15 cellular contexts compared by ENCODE assay signal in the genomic region with DNA sequence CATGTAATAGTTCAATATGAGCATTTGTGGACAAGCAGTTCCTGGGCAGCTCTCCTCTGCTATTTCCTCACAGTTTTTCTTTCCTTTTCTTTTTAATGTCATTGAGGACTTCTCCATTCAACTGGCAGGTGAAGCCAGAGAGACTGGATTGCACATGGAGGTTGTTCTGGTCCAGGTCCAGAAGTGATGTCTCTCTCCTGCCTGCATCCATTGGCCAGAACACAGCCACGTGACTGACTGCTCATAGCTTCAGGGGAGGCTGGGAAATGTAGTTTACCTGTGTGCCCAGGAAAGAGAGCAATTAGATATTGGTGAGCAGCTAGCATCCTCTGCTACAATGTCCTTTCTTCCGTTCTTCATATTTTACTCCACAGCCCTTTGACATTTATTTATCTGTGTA. TPM values are rescaled to one million over a fixed set of nuclear protein-coding genes. Genes with fewer than 3 reads are reported as not detected.
DNase-seq lines count a peak whose midpoint lies in the region; ATAC-seq, FAIRE-seq and TF ChIP-seq lines count a peak whose summit lies in the region.
"Had no signal": no experiment of that assay in that cellular context is flagged by ENCODE, and none has a peak within 500 bp of the region (broad histone marks: within the 10 kb centered on the region; RNA-seq: fewer than 3 reads in every experiment).

No MANE protein-coding gene starts in this region.

- no TSS peak for BruUV-seq in HepG2 (replicated peaks; lab: Mats Ljungman, UMichigan)
- no TSS peak for BruUV-seq in K562 (replicated peaks; lab: Mats Ljungman, UMichigan)

- no peaks in the 10 kb centered on the region for H3K27me3 ChIP-seq in HepG2 (ENCODE audit: control insufficient read depth in 1 of 2, insufficient read depth in 2 of 2, low read length in 2 of 2)
- no peaks in the 10 kb centered on the region for H3K27me3 ChIP-seq in right lobe of liver
- H3K27me3 ChIP-seq in K562 (ENCODE audit: control insufficient read depth in 2 of 2, insufficient read depth in 2 of 2, low read length in 2 of 2): no peaks in the 10 kb centered on the region
- H3K27me3 ChIP-seq: gastrocnemius medialis had no signal

- H3K4me3 ChIP-seq in HepG2 (replicated peaks in 1 of 3; ENCODE audit: insufficient read depth in 1 of 3, low read depth in 2 of 3, low read length in 3 of 3): no peak overlapping the region
- no peak overlapping the region for H3K4me3 ChIP-seq in right lobe of liver
- H3K4me3 ChIP-seq in LNCaP clone FGC (ENCODE audit: low read depth, low read length): no peak overlapping the region
- no peak overlapping the region for H3K4me3 ChIP-seq in K562
- no peak overlapping the region for H3K4me3 ChIP-seq in mucosa of descending colon
- H3K4me3 ChIP-seq: gastrocnemius medialis had no signal

- TF ChIP-seq EP300 in HepG2 (IDR thresholded peaks at IDR 0.05; ENCODE audit: low read depth in 2 of 2, low read length in 2 of 2): no peak
- no peak for TF ChIP-seq EP300 in HepG2 (CRISPR knock-in tag; IDR thresholded peaks at IDR 0.05; ENCODE audit: borderline replicate concordance)
- TF ChIP-seq EP300 in K562 (IDR thresholded peaks at IDR 0.05; ENCODE audit: low read length): no peak

- DNase-seq in HepG2 (ENCODE audit: low spot score): no peak
- no peak for DNase-seq in right lobe of liver
- DNase-seq in LNCaP clone FGC (ENCODE audit: low read depth): peak; percentile 22
- peak; percentile 8 to 56 (median 36) for DNase-seq in K562 (ENCODE audit: extremely low read depth in 1 of 4, low spot score in 3 of 4)
- no peak for DNase-seq in stimulated activated effector memory CD8-positive, alpha-beta T cell treated with anti-CD3 and anti-CD28 coated beads, Interleukin-12 subunit alpha, Interleukin-12 subunit beta, amount 100 ng/mL, for 72 hours (ENCODE audit: low spot score in 2 of 2)
- no peak for DNase-seq in mesothelial cell of epicardium (ENCODE audit: low spot score in 2 of 2, unreplicated experiment in 2 of 2)
- no peak for DNase-seq in mucosa of descending colon
- no peak for DNase-seq in left cardiac atrium
- DNase-seq: activated CD4-positive, alpha-beta T cell treated with anti-CD3 and anti-CD28 coated beads for 1 hour; central memory CD4-positive, alpha-beta T cell; gastrocnemius medialis; NCI-H187 treated with DMSO at 0.1 percent for 48 hours; stimulated activated CD4-positive, alpha-beta T cell treated with anti-CD3 and anti-CD28 coated beads, Interleukin-1b, Interleukin-23, amount 100 ng/mL, for 48 hours; stimulated activated naive CD8-positive, alpha-beta T cell treated with anti-CD3 and anti-CD28 coated beads, Interleukin-15, Interleukin-2, amounts not matched to agents 100 U/mL and 50 U/mL, for 24 hours had no signal

- POLR2A ChIA-PET in HepG2 (lab: Yijun Ruan, JAX): no interaction called here
- POLR2A ChIA-PET in K562 (lab: Yijun Ruan, JAX): no interaction called here

- no peaks in the 10 kb centered on the region for H3K79me2 ChIP-seq in HepG2 (ENCODE audit: insufficient read depth, low read length)
- no peaks in the 10 kb centered on the region for H3K79me2 ChIP-seq in K562 (ENCODE audit: control insufficient read depth, insufficient read depth, low read length)

- H3K27ac ChIP-seq in HepG2 (ENCODE audit: extremely low read length, insufficient read depth, low read length): no peak overlapping the region
- no peak overlapping the region for H3K27ac ChIP-seq in right lobe of liver
- H3K27ac ChIP-seq in K562 (ENCODE audit: extremely low read depth, low read depth, low read length): no peak overlapping the region
- H3K27ac ChIP-seq: gastrocnemius medialis had no signal

- TF ChIP-seq RAD21 in HepG2 (CRISPR knock-in tag; IDR thresholded peaks at IDR 0.05) (no peak), K562 (CRISPR knock-in tag; conservative IDR thresholded peaks at IDR 0.05 in 1 of 2, IDR thresholded peaks at IDR 0.05 in 1 of 2) (no peak)

- TF ChIP-seq CTCF in HepG2 (CRISPR knock-in tag; IDR thresholded peaks at IDR 0.05) (no peak), right lobe of liver (IDR thresholded peaks at IDR 0.05) (no peak), LNCaP clone FGC (IDR thresholded peaks at IDR 0.05; ENCODE audit: control insufficient read depth, extremely low read depth, insufficient read depth) (no peak), K562 (IDR thresholded peaks at IDR 0.05 in 2 of 3, conservative IDR thresholded peaks at IDR 0.05 in 1 of 3; ENCODE audit: insufficient read depth in 2 of 3, low read depth in 1 of 3, low read length in 3 of 3) (no peak), mesothelial cell of epicardium (IDR thresholded peaks at IDR 0.05; ENCODE audit: unreplicated experiment) (no peak), mucosa of descending colon (IDR thresholded peaks at IDR 0.05) (no peak)

- H3K27me3 Mint-ChIP-seq in mesothelial cell of epicardium (ENCODE audit: low read depth): no peaks in the 10 kb centered on the region

- H3K9ac ChIP-seq in HepG2 (ENCODE audit: insufficient read depth, low read depth, low read length) (no peak overlapping the region), K562 (ENCODE audit: insufficient read depth in 1 of 2, low read depth in 2 of 2, low read length in 2 of 2) (no peak overlapping the region)

- TF ChIP-seq POLR2A in HepG2 (IDR thresholded peaks at IDR 0.05; ENCODE audit: insufficient read depth in 1 of 2, low read depth in 2 of 2, low read length in 2 of 2) (no peak), right lobe of liver (IDR thresholded peaks at IDR 0.05) (no peak), K562 (conservative IDR thresholded peaks at IDR 0.05) (no peak)

- intact Hi-C loops in HepG2 (cut with micrococcal nuclease; ENCODE audit: unreplicated experiment): no loop called here
- intact Hi-C loops in right lobe of liver (cut with DNase I): no loop called here
- intact Hi-C loops in K562 (cut with micrococcal nuclease): no loop called here
- intact Hi-C loops in mucosa of descending colon (cut with DNase I, micrococcal nuclease): no loop called here
- intact Hi-C loops in left cardiac atrium (cut with DNase I): no loop called here

- H2AFZ ChIP-seq in HepG2 (ENCODE audit: low read length) (no peak overlapping the region), K562 (ENCODE audit: low read depth, low read length) (no peak overlapping the region)

- H3K36me3 ChIP-seq in HepG2 (replicated peaks in 1 of 2; ENCODE audit: control insufficient read depth in 1 of 2, insufficient read depth in 2 of 2, low read length in 2 of 2) (no peaks in the 10 kb centered on the region), right lobe of liver (no peaks in the 10 kb centered on the region), K562 (ENCODE audit: control insufficient read depth, insufficient read depth, low read length) (no peaks in the 10 kb centered on the region), mucosa of descending colon (ENCODE audit: low read depth) (no peaks in the 10 kb centered on the region)
- H3K36me3 ChIP-seq: gastrocnemius medialis had no signal

- no peak overlapping the region for H3K4me3 Mint-ChIP-seq in stimulated activated effector memory CD8-positive, alpha-beta T cell treated with anti-CD3 and anti-CD28 coated beads, Interleukin-12 subunit alpha, Interleukin-12 subunit beta, amount 100 ng/mL, for 72 hours
- H3K4me3 Mint-ChIP-seq in mesothelial cell of epicardium: no peak overlapping the region

- no peaks in the 10 kb centered on the region for H3K9me3 ChIP-seq in HepG2 (ENCODE audit: low read length)
- no peaks in the 10 kb centered on the region for H3K9me3 ChIP-seq in right lobe of liver
- H3K9me3 ChIP-seq in K562 (replicated peaks; ENCODE audit: control insufficient read depth, insufficient read depth, low read depth, low read length): no peaks in the 10 kb centered on the region
- H3K9me3 ChIP-seq in mucosa of descending colon: peaks cover 3% of the 10 kb centered on the region
- H3K9me3 ChIP-seq: gastrocnemius medialis had no signal

- no peaks in the 10 kb centered on the region for H3K4me1 Mint-ChIP-seq in stimulated activated effector memory CD8-positive, alpha-beta T cell treated with anti-CD3 and anti-CD28 coated beads, Interleukin-12 subunit alpha, Interleukin-12 subunit beta, amount 100 ng/mL, for 72 hours
- H3K4me1 Mint-ChIP-seq in mesothelial cell of epicardium: peaks cover 25% of the 10 kb centered on the region

- ATAC-seq in HepG2 (no peak; the same call in 2 of the 3 replicates), right lobe of liver (no peak), K562 (peak; percentile 86), mucosa of descending colon (no peak), left cardiac atrium (no peak)
- no peak for ATAC-seq in stimulated activated effector memory CD8-positive, alpha-beta T cell treated with anti-CD3 and anti-CD28 coated beads, Interleukin-12 subunit alpha, Interleukin-12 subunit beta, amount 100 ng/mL, for 72 hours
- ATAC-seq: gastrocnemius medialis; Right ventricle myocardium inferior; stimulated activated naive CD8-positive, alpha-beta T cell treated with anti-CD3 and anti-CD28 coated beads, Interleukin-15, Interleukin-2, amounts not matched to agents 100 U/mL and 50 U/mL, for 24 hours had no signal

- H3K27ac Mint-ChIP-seq in stimulated activated effector memory CD8-positive, alpha-beta T cell treated with anti-CD3 and anti-CD28 coated beads, Interleukin-12 subunit alpha, Interleukin-12 subunit beta, amount 100 ng/mL, for 72 hours: no peak overlapping the region
- no peak overlapping the region for H3K27ac Mint-ChIP-seq in mesothelial cell of epicardium

- no peak overlapping the region for H3K4me2 ChIP-seq in HepG2 (ENCODE audit: low read depth, low read length)
- no peak overlapping the region for H3K4me2 ChIP-seq in K562 (ENCODE audit: insufficient read depth, low read length)

- 17% methylated on average over 2 of the region's 2 CpGs for WGBS in HepG2 (ENCODE audit: low lambda C conversion rate)
- 18% methylated on average over 2 of the region's 2 CpGs for WGBS in right lobe of liver (ENCODE audit: insufficient coverage, low coverage, low lambda C conversion rate, missing lambda C conversion rate)
- 0% methylated on average over 2 of the region's 2 CpGs for WGBS in K562 (ENCODE audit: insufficient coverage, low coverage, missing lambda C conversion rate)

- FAIRE-seq in HepG2 (lab: Jason Lieb, UNC) (no peak), K562 (lab: Jason Lieb, UNC) (peak; percentile 65)

- H3K9me1 ChIP-seq in K562 (ENCODE audit: control insufficient read depth, insufficient read depth, low read length): no peaks in the 10 kb centered on the region

- H3K36me3 Mint-ChIP-seq in stimulated activated effector memory CD8-positive, alpha-beta T cell treated with anti-CD3 and anti-CD28 coated beads, Interleukin-12 subunit alpha, Interleukin-12 subunit beta, amount 100 ng/mL, for 72 hours: no peaks in the 10 kb centered on the region
- no peaks in the 10 kb centered on the region for H3K36me3 Mint-ChIP-seq in mesothelial cell of epicardium

- peaks cover 3% of the 10 kb centered on the region for H3K9me3 Mint-ChIP-seq in stimulated activated effector memory CD8-positive, alpha-beta T cell treated with anti-CD3 and anti-CD28 coated beads, Interleukin-12 subunit alpha, Interleukin-12 subunit beta, amount 100 ng/mL, for 72 hours
- peaks cover 7% of the 10 kb centered on the region for H3K9me3 Mint-ChIP-seq in mesothelial cell of epicardium

- in situ Hi-C loops in HepG2 (cut with HindIII; ENCODE audit: extremely low pct_ligation_motif_present, low pct_unique_long_range_greater_than_20kb) (no loop called here), K562 (cut with MboI) (no loop called here)

- H4K20me1 ChIP-seq in HepG2 (ENCODE audit: insufficient read depth, low read length) (no peaks in the 10 kb centered on the region), K562 (replicated peaks; ENCODE audit: control insufficient read depth, insufficient read depth, low read length) (no peaks in the 10 kb centered on the region)

- H3K4me1 ChIP-seq in HepG2 (ENCODE audit: insufficient read depth, low read length) (no peaks in the 10 kb centered on the region), right lobe of liver (no peaks in the 10 kb centered on the region), K562 (replicated peaks in 1 of 2; ENCODE audit: control insufficient read depth in 2 of 2, insufficient read depth in 2 of 2, low read length in 2 of 2) (no peaks in the 10 kb centered on the region), mucosa of descending colon (ENCODE audit: low read depth) (no peaks in the 10 kb centered on the region)
- H3K4me1 ChIP-seq: gastrocnemius medialis had no signal

- CTCF ChIA-PET in HepG2 (lab: Yijun Ruan, JAX; ENCODE audit: low intra/inter-chr PET ratio, low total read pairs): no interaction called here
- CTCF ChIA-PET in K562 (lab: Yijun Ruan, JAX; ENCODE audit: low intra/inter-chr PET ratio): no interaction called here

RNA-seq across cellular contexts. Expression of gene ADAM23, which starts 20.2 kb away (rescaled TPM):
- total RNA-seq in HepG2 (2016; rRNA removed; fragmentation: Illumina TruSeq; extraction: Trizol) (0.04 TPM in 1 of 2 replicates, not detected in the other), right lobe of liver (under 1 TPM in 4 of 6 experiments, not detected in 2; under 0.01 to 0.26 (median 0.09) TPM), K562 (2014; rRNA removed) (not detected in 2 replicates), K562 (2014; rRNA removed; fragmentation: Illumina TruSeq; extraction: Trizol) (not detected in 2 replicates), K562 (2015; rRNA removed; fragmentation: Illumina TruSeq; extraction: Trizol) (not detected in 2 replicates), K562 (2021) (0.02 and 0.16 TPM in 2 replicates), mesothelial cell of epicardium (6.9 to 8.6 TPM (median 8.5 TPM) in 3 replicates), mucosa of descending colon (1 to 10 TPM; 1.2 to 2.7 (median 1.4) TPM), left cardiac atrium (10 to 100 TPM; 30.2 to 31.1 TPM)
- not detected in 2 replicates for total RNA-seq in HepG2 (2016; cell fraction: cytosol; rRNA removed; fragmentation: Illumina TruSeq; extraction: Trizol; ENCODE audit: low read depth)
- not detected in 2 replicates for total RNA-seq in HepG2 (2016; cell fraction: insoluble cytoplasmic fraction; rRNA removed; fragmentation: Illumina TruSeq; extraction: Trizol)
- total RNA-seq in HepG2 (2016; cell fraction: membrane; rRNA removed; fragmentation: Illumina TruSeq; extraction: Trizol): 0.03 TPM in 1 of 2 replicates, not detected in the other
- not detected in 2 replicates for total RNA-seq in HepG2 (2016; cell fraction: nucleus; rRNA removed; fragmentation: Illumina TruSeq; extraction: Trizol)
- polyA plus RNA-seq in HepG2 (2011; rRNA removed) (not detected in 2 replicates), K562 (2011; rRNA removed) (not detected in 2 replicates), K562 (2014; fragmentation: Illumina TruSeq; extraction: Trizol) (not detected in 2 replicates), K562 (2014; fragmentation: Nextera tagmentation; extraction: Ambion mirVana) (not detected), K562 (2014; rRNA removed) (not detected in 2 replicates)
- polyA plus RNA-seq in HepG2 (2011; cell fraction: cytosol; rRNA removed): 0.01 and 0.03 TPM in 2 replicates
- 0.02 and 0.06 TPM in 2 replicates for polyA plus RNA-seq in HepG2 (2011; cell fraction: nucleus; rRNA removed)
- not detected in 2 replicates for polyA plus RNA-seq in HepG2 (2012)
- polyA plus RNA-seq in HepG2 (2016; cell fraction: cytosol; fragmentation: Illumina TruSeq; extraction: Trizol; ENCODE audit: low read depth): not detected in 2 replicates
- not detected in 2 replicates for polyA plus RNA-seq in HepG2 (2016; cell fraction: insoluble cytoplasmic fraction; fragmentation: Illumina TruSeq; extraction: Trizol; ENCODE audit: low read depth)
- not detected in 2 replicates for polyA plus RNA-seq in HepG2 (2016; cell fraction: membrane; fragmentation: Illumina TruSeq; extraction: Trizol; ENCODE audit: low read depth)
- 0.07 TPM in 1 of 2 replicates, not detected in the other for polyA plus RNA-seq in HepG2 (2016; cell fraction: nucleus; fragmentation: Illumina TruSeq; extraction: Trizol; ENCODE audit: insufficient read depth, low read depth)
- polyA minus RNA-seq in HepG2 (2011; rRNA and poly(A)+ RNA removed; ENCODE audit: low replicate concordance): 0.12 TPM in 1 of 2 replicates, not detected in the other
- not detected in 2 replicates for polyA minus RNA-seq in HepG2 (2011; cell fraction: cytosol; rRNA and poly(A)+ RNA removed)
- 0.12 TPM in 1 of 2 replicates, not detected in the other for polyA minus RNA-seq in HepG2 (2011; cell fraction: nucleus; rRNA and poly(A)+ RNA removed)
- total RNA-seq in K562 (2011; cell fraction: chromatin; rRNA removed; ENCODE audit: low replicate concordance): not detected in 2 replicates
- not detected in 2 replicates for total RNA-seq in K562 (2011; cell fraction: nucleolus; rRNA removed)
- total RNA-seq in K562 (2011; cell fraction: nucleoplasm; rRNA removed): not detected in 2 replicates
- polyA plus RNA-seq in K562 (2011; cell fraction: cytosol; rRNA removed): not detected in 2 replicates
- not detected in 2 replicates for polyA plus RNA-seq in K562 (2011; cell fraction: nucleus; rRNA removed)
- not detected in 2 replicates for polyA plus RNA-seq in K562 (2012)
- polyA minus RNA-seq in K562 (2011; rRNA and poly(A)+ RNA removed): not detected in 2 replicates
- not detected in 2 replicates for polyA minus RNA-seq in K562 (2011; cell fraction: cytosol; rRNA and poly(A)+ RNA removed)
- not detected in 2 replicates for polyA minus RNA-seq in K562 (2011; cell fraction: nucleus; rRNA and poly(A)+ RNA removed)

Comparison
In these comparisons a context has a peak if more than half of its experiments do, and no peak if none do; other contexts are left out.
1. DNase-seq: peak in LNCaP clone FGC (single experiment) and K562 (4 of 4); none in HepG2 (single experiment), right lobe of liver (0 of 3), stimulated activated effector memory CD8-positive, alpha-beta T cell treated with anti-CD3 and anti-CD28 coated beads, Interleukin-12 subunit alpha, Interleukin-12 subunit beta, amount 100 ng/mL, for 72 hours (0 of 2), mesothelial cell of epicardium (0 of 2), mucosa of descending colon (0 of 3) and left cardiac atrium (single experiment).
2. Of the 241 proteins assayed by ChIP-seq in both HepG2 and K562: peak only in HepG2: none; only in K562: CREM, HCFC1 and RAD51; in both: NFYB, USF2 and ZNF143; in neither: 233; mixed calls (peak in some experiments, not most) for 2.